9 cellular contexts compared by ENCODE assay signal in genomic region chr9:128771094-128771721, GRCh38. TPM values are rescaled to one million over a fixed set of nuclear protein-coding genes. Genes with fewer than 3 reads are reported as not detected.
DNase-seq lines count a peak whose midpoint lies in the region; ATAC-seq and FAIRE-seq lines count a peak whose summit lies in the region.
"Had no signal": no experiment of that assay in that cellular context is flagged by ENCODE, and none has a peak within 500 bp of the region (broad histone marks: within the 10 kb centered on the region; RNA-seq: fewer than 3 reads in every experiment).

No MANE protein-coding gene starts in this region.

- ATAC-seq in GM21515 (IDR thresholded peaks at IDR 0.05; ENCODE audit: unreplicated experiment), result peak; percentile 29

- peaks cover 0 to 2% (median 0%) of the 10 kb centered on the region in 3 donors for H3K9me3 Mint-ChIP-seq in IgD-negative memory B cell

- no peaks in the 10 kb centered on the region for H3K36me3 Mint-ChIP-seq in IgD-negative memory B cell

- DNase-seq in DMS79 (lab: John Stamatoyannopoulos, UW), result peak; percentile 15
- peak; percentile 69 for DNase-seq in small intestine
- DNase-seq in NCI-H524 treated with DMSO at 0.1 percent for 48 hours (lab: John Stamatoyannopoulos, UW), result no peak
- DNase-seq in NCI-H1694 treated with DMSO at 0.1 percent for 48 hours (lab: John Stamatoyannopoulos, UW), result no peak

- H3K9ac ChIP-seq in iPS-15b (ENCODE audit: low read depth, low read length), result peak overlapping the region; percentile 81

- WGBS in small intestine, 3 donors, result 0 to 1% (median 1%) methylated on average over 20 to 28 of the region's 28 CpGs

- peaks cover 1% of the 10 kb centered on the region for H3K27me3 Mint-ChIP-seq in IgD-negative memory B cell

- no peak for FAIRE-seq in small intestine (lab: Jason Lieb, UNC)
- FAIRE-seq: TTC549 had no signal

- peak overlapping the region; percentile 94 to 98 (median 98) for H3K4me3 Mint-ChIP-seq in IgD-negative memory B cell

- H3K4me3 ChIP-seq in iPS-15b (ENCODE audit: low read depth, low read length) (peak overlapping the region; percentile 94), small intestine (ENCODE audit: low read depth in 1 of 2, low read length in 2 of 2) (peak overlapping the region; percentile 96 to 99)

- peak overlapping the region; percentile 93 to 99 (median 96) for H3K27ac Mint-ChIP-seq in IgD-negative memory B cell

- peaks cover 6% of the 10 kb centered on the region for H3K36me3 ChIP-seq in iPS-15b (ENCODE audit: control insufficient read depth, insufficient read depth, low read length)
- H3K36me3 ChIP-seq in small intestine (ENCODE audit: control insufficient read depth in 2 of 2, insufficient read depth in 2 of 2, low read length in 2 of 2), result no peaks in the 10 kb centered on the region

- no peaks in the 10 kb centered on the region for H3K4me1 ChIP-seq in iPS-15b (ENCODE audit: control insufficient read depth, insufficient read depth, low read length)
- peaks cover 0 to 2% of the 10 kb centered on the region in 2 donors for H3K4me1 ChIP-seq in small intestine (ENCODE audit: control insufficient read depth in 2 of 2, insufficient read depth in 1 of 2, low read depth in 1 of 2, low read length in 1 of 2)

- H3K4me1 Mint-ChIP-seq in IgD-negative memory B cell, result peaks cover 9 to 26% (median 15%) of the 10 kb centered on the region in 3 donors

- H3K27me3 ChIP-seq in iPS-15b (ENCODE audit: control insufficient read depth, insufficient read depth, low read length) (no peaks in the 10 kb centered on the region), small intestine (ENCODE audit: control insufficient read depth in 2 of 2, insufficient read depth in 2 of 2, low read length in 2 of 2) (no peaks in the 10 kb centered on the region)

- H3K27ac ChIP-seq in angular gyrus (ENCODE audit: low read depth, low read length), result peak overlapping the region; percentile 61
- H3K27ac ChIP-seq in small intestine (ENCODE audit: low read depth in 1 of 2, low read length in 1 of 2), result peak overlapping the region; percentile 96

- H3K9me3 ChIP-seq in iPS-15b (ENCODE audit: control insufficient read depth, insufficient read depth, low read length), result no peaks in the 10 kb centered on the region
- H3K9me3 ChIP-seq in small intestine (ENCODE audit: control insufficient read depth, low read depth), result no peaks in the 10 kb centered on the region

RNA-seq across cellular contexts. Expression of gene ZER1, which starts 0.5 kb away (rescaled TPM):
- polyA plus RNA-seq in IgD-negative memory B cell (33.7 TPM), small intestine (10 to 100 TPM; 24.6 to 77.2 (median 55.9) TPM)

RNA-seq across cellular contexts. Expression of gene TBC1D13, which starts 15.8 kb away (rescaled TPM):
- polyA plus RNA-seq in IgD-negative memory B cell, result 30.7 TPM
- 10 to 100 TPM; 16.2 to 30.2 (median 17.8) TPM for polyA plus RNA-seq in small intestine

RNA-seq across cellular contexts. Expression of gene ENDOG, which starts 47.1 kb away (rescaled TPM):
- polyA plus RNA-seq in IgD-negative memory B cell (15.3 TPM), small intestine (10 to 100 TPM; 34.8 to 79.6 (median 79.4) TPM)

RNA-seq across cellular contexts. Expression of gene ZDHHC12, which starts 47.3 kb away (rescaled TPM):
- polyA plus RNA-seq in IgD-negative memory B cell (55.3 TPM), small intestine (10 to 100 TPM; 56.5 to 99.3 (median 80.7) TPM)

RNA-seq across cellular contexts. Expression of gene SPOUT1, which starts 58.4 kb away (rescaled TPM):
- 65.2 TPM for polyA plus RNA-seq in IgD-negative memory B cell
- polyA plus RNA-seq in small intestine, result 10 to 100 TPM; 21.0 to 25.1 (median 22.8) TPM

Comparison
In these comparisons a context has a peak if more than half of its experiments do, and no peak if none do; other contexts are left out.
1. DNase-seq: peak in DMS79 (single experiment) and small intestine (single experiment); none in NCI-H524 treated with DMSO at 0.1 percent for 48 hours (single experiment) and NCI-H1694 treated with DMSO at 0.1 percent for 48 hours (single experiment).